In genomic region chr3:124978627-124979026, GRCh38 we compare ENCODE assay signal across 8 cellular contexts. TPM values are rescaled to one million over a fixed set of nuclear protein-coding genes. Genes with fewer than 3 reads are reported as not detected.
"Had no signal": no experiment of that assay in that cellular context is flagged by ENCODE, and none has a peak within 500 bp of the region (broad histone marks: within the 10 kb centered on the region; RNA-seq: fewer than 3 reads in every experiment).

No MANE protein-coding gene starts in this region.

- FAIRE-seq: G401.6, GM12878, GM12891, GM12892, GM18507 had no signal

- H3K4me3 ChIP-seq: GM12878 had no signal

- DNase-seq: GDM1, GF-D8 had no signal

- ATAC-seq: GM12878 had no signal

RNA-seq across cellular contexts. Expression of gene MUC13, which starts 44.1 kb away (rescaled TPM):
- total RNA-seq: G401 had no signal
